In genomic region chr10:72255977-72256729, GRCh38 we compare ENCODE assay signal across 11 cellular contexts. TPM values are rescaled to one million over a fixed set of nuclear protein-coding genes. Genes with fewer than 3 reads are reported as not detected.
DNase-seq lines count a peak whose midpoint lies in the region; ATAC-seq and TF ChIP-seq lines count a peak whose summit lies in the region.
"Had no signal": no experiment of that assay in that cellular context is flagged by ENCODE, and none has a peak within 500 bp of the region (broad histone marks: within the 10 kb centered on the region; RNA-seq: fewer than 3 reads in every experiment).

No MANE protein-coding gene starts in this region.

- DNase-seq in CD4-positive, alpha-beta T cell: no peak
- DNase-seq in RWPE2 (ENCODE audit: low spot score): no peak
- no peak for DNase-seq in endothelial cell (ENCODE audit: low spot score)
- no peak for DNase-seq in prostate gland (ENCODE audit: low spot score)
- no peak for DNase-seq in OCI-M2 (lab: John Stamatoyannopoulos, UW; ENCODE audit: unreplicated experiment)
- no peak for DNase-seq in NCI-H1694 (lab: John Stamatoyannopoulos, UW)
- no peak for DNase-seq in AG20443 (ENCODE audit: low spot score)
- DNase-seq: DMS79; effector CD4-positive, alpha-beta T cell; stimulated activated CD4-positive, alpha-beta T cell treated with anti-CD3 and anti-CD28 coated beads, Interleukin-12 subunit alpha, Interleukin-12 subunit beta, amount 100 ng/mL, for 4 hours had no signal

- no peaks in the 10 kb centered on the region for H3K9me3 Mint-ChIP-seq in CD4-positive, alpha-beta T cell
- no peaks in the 10 kb centered on the region for H3K9me3 Mint-ChIP-seq in endothelial cell (ENCODE audit: unreplicated experiment)

- no peaks in the 10 kb centered on the region for H3K9me3 ChIP-seq in CD4-positive, alpha-beta T cell (ENCODE audit: control insufficient read depth, low read length)
- no peaks in the 10 kb centered on the region for H3K9me3 ChIP-seq in RWPE2 (ENCODE audit: severe bottlenecking)
- no peaks in the 10 kb centered on the region for H3K9me3 ChIP-seq in prostate gland

- POLR2A ChIA-PET in CD4-positive, alpha-beta T cell (lab: Charles Lee): interaction anchor here (0.8 to 2.1 kb wide), 3 partner anchors 10 to 70 kb away, joined by 3 to 10 read pairs (median 4); no protein-coding TSS in a partner anchor

- H3K4me3 Mint-ChIP-seq in CD4-positive, alpha-beta T cell: peak overlapping the region; percentile 52
- no peak overlapping the region for H3K4me3 Mint-ChIP-seq in endothelial cell (ENCODE audit: unreplicated experiment)

- H3K4me3 ChIP-seq in RWPE2 (ENCODE audit: severe bottlenecking) (no peak overlapping the region), prostate gland (no peak overlapping the region)

- H3K27ac ChIP-seq in CD4-positive, alpha-beta T cell (ENCODE audit: low read depth, low read length): no peak overlapping the region
- H3K27ac ChIP-seq in RWPE2 (ENCODE audit: poor library complexity, severe bottlenecking): peak overlapping the region; percentile 99
- H3K27ac ChIP-seq in prostate gland: peak overlapping the region; percentile 88 to 91

- no peaks in the 10 kb centered on the region for H3K36me3 ChIP-seq in RWPE2 (ENCODE audit: low read depth)
- H3K36me3 ChIP-seq in prostate gland: no peaks in the 10 kb centered on the region

- H3K27ac Mint-ChIP-seq in CD4-positive, alpha-beta T cell: peak overlapping the region; percentile 96
- peak overlapping the region; percentile 9 for H3K27ac Mint-ChIP-seq in endothelial cell (ENCODE audit: unreplicated experiment)

- H3K4me1 ChIP-seq in RWPE2 (ENCODE audit: insufficient read depth, poor library complexity, severe bottlenecking) (peaks cover 33% of the 10 kb centered on the region), prostate gland (replicated peaks) (peaks cover 42% of the 10 kb centered on the region)

- intact Hi-C loops in CD4-positive, alpha-beta T cell (cut with DNase I, micrococcal nuclease): no loop called here
- intact Hi-C loops in prostate gland (cut with DNase I): loop anchor here (2.0 to 5.0 kb wide), 2 partner anchors 17 to 39 kb away; partner anchors contain the start of genes ANAPC16, ASCC1 and DDIT4

- no peak for TF ChIP-seq CTCF in CD4-positive, alpha-beta T cell (IDR thresholded peaks at IDR 0.05)
- no peak for TF ChIP-seq CTCF in RWPE2 (IDR thresholded peaks at IDR 0.05; ENCODE audit: poor library complexity, severe bottlenecking)
- no peak for TF ChIP-seq CTCF in endothelial cell (IDR thresholded peaks at IDR 0.05; ENCODE audit: unreplicated experiment)
- TF ChIP-seq CTCF in prostate gland (IDR thresholded peaks at IDR 0.05): no peak

- peaks cover 81% of the 10 kb centered on the region for H3K4me1 Mint-ChIP-seq in CD4-positive, alpha-beta T cell (ENCODE audit: low read depth)
- peaks cover 25% of the 10 kb centered on the region for H3K4me1 Mint-ChIP-seq in endothelial cell (ENCODE audit: unreplicated experiment)

- no peaks in the 10 kb centered on the region for H3K36me3 Mint-ChIP-seq in CD4-positive, alpha-beta T cell (ENCODE audit: low read depth)
- H3K36me3 Mint-ChIP-seq in endothelial cell (ENCODE audit: low read depth, unreplicated experiment): no peaks in the 10 kb centered on the region

- CTCF ChIA-PET in CD4-positive, alpha-beta T cell (lab: Charles Lee): interaction anchor here (1.4 kb wide), 1 partner anchor 81 kb away, joined by 7 read pairs; no protein-coding TSS in a partner anchor

- H3K27me3 Mint-ChIP-seq in CD4-positive, alpha-beta T cell: no peaks in the 10 kb centered on the region
- peaks cover 6% of the 10 kb centered on the region for H3K27me3 Mint-ChIP-seq in endothelial cell (ENCODE audit: unreplicated experiment)

- no peak for ATAC-seq in CD4-positive, alpha-beta T cell (ENCODE audit: poor library complexity)
- ATAC-seq in RWPE2 (ENCODE audit: low read depth): no peak
- no peak for ATAC-seq in HG02759 (IDR thresholded peaks at IDR 0.05; ENCODE audit: unreplicated experiment)

- H3K27me3 ChIP-seq in CD4-positive, alpha-beta T cell (ENCODE audit: control insufficient read depth, insufficient read depth, low read length): no peaks in the 10 kb centered on the region
- H3K27me3 ChIP-seq in RWPE2 (ENCODE audit: insufficient read depth, poor library complexity, severe bottlenecking) (no peaks in the 10 kb centered on the region), prostate gland (replicated peaks; ENCODE audit: insufficient read depth) (no peaks in the 10 kb centered on the region)

- no peak for TF ChIP-seq POLR2A in prostate gland (IDR thresholded peaks at IDR 0.05)

- WGBS in prostate gland: 83% methylated on average over 6 of the region's 6 CpGs

RNA-seq across cellular contexts. Expression of gene DDIT4, which starts 17.6 kb away (rescaled TPM):
- 100 to 1,000 TPM; 427 to 436 TPM for total RNA-seq in CD4-positive, alpha-beta T cell
- 32.4 TPM for total RNA-seq in endothelial cell (ENCODE audit: unreplicated experiment)
- 100 to 1,000 TPM; 259 to 265 TPM for total RNA-seq in prostate gland

RNA-seq across cellular contexts. Expression of gene ASCC1, which starts 40.1 kb away (rescaled TPM):
- total RNA-seq in CD4-positive, alpha-beta T cell: 10 to 100 TPM; 16.5 to 19.0 TPM
- total RNA-seq in endothelial cell (ENCODE audit: unreplicated experiment) (32.1 TPM), prostate gland (10 to 100 TPM; 14.8 to 38.3 TPM)

RNA-seq across cellular contexts. Expression of gene ANAPC16, which starts 40.3 kb away (rescaled TPM):
- 10 to 100 TPM; 61.9 to 64.3 TPM for total RNA-seq in CD4-positive, alpha-beta T cell
- 56.7 TPM for total RNA-seq in endothelial cell (ENCODE audit: unreplicated experiment)
- 100 to 1,000 TPM in 1 of 2 donors, 10 to 100 TPM in 1; 73.4 to 123 TPM for total RNA-seq in prostate gland
